Comparison of ENCODE assay signal across 2 cellular contexts in genomic region chr7:106110885-106111670, GRCh38.
TF ChIP-seq lines count a peak whose summit lies in the region.

No MANE protein-coding gene starts in this region.

TF ChIP-seq in K562, 482 proteins besides CTCF, POLR2A, EP300 and RAD21 (continues in another document):
- TF ChIP-seq MAFF (IDR thresholded peaks at IDR 0.05; ENCODE audit: low read length), result peak; percentile 61; the same call in 1 of the 2 replicates
- TF ChIP-seq PTBP1 (IDR thresholded peaks at IDR 0.05; ENCODE audit: low read depth, low read length), result no peak
- no peak for TF ChIP-seq ZBTB8A (IDR thresholded peaks at IDR 0.05; ENCODE audit: partially characterized antibody)
- TF ChIP-seq DLX4 (CRISPR knock-in tag; IDR thresholded peaks at IDR 0.05), result no peak
- no peak for TF ChIP-seq NFE2L1 (tag; IDR thresholded peaks at IDR 0.05; ENCODE audit: borderline replicate concordance, low read depth)
- TF ChIP-seq HMGN3 (IDR thresholded peaks at IDR 0.05; ENCODE audit: borderline replicate concordance, extremely low read depth, insufficient read length, low read depth, low read length), result no peak
- TF ChIP-seq NFRKB (IDR thresholded peaks at IDR 0.05; ENCODE audit: low read depth), result no peak
- TF ChIP-seq GTF2B (IDR thresholded peaks at IDR 0.05; ENCODE audit: extremely low read depth, insufficient read length), result no peak
- TF ChIP-seq SREBF2 (CRISPR knock-in tag; IDR thresholded peaks at IDR 0.05), result no peak
- TF ChIP-seq ZNF316 (IDR thresholded peaks at IDR 0.05), result peak; percentile 88
- TF ChIP-seq ZC3H8 (IDR thresholded peaks at IDR 0.05), result no peak
- no peak for TF ChIP-seq SMAD3 (CRISPR knock-in tag; conservative IDR thresholded peaks at IDR 0.05)
- TF ChIP-seq HIVEP1 (CRISPR knock-in tag; IDR thresholded peaks at IDR 0.05), result no peak
- no peak for TF ChIP-seq ERF (CRISPR knock-in tag; IDR thresholded peaks at IDR 0.05)
- TF ChIP-seq EWSR1 (IDR thresholded peaks at IDR 0.05; ENCODE audit: borderline replicate concordance, low read depth, partially characterized antibody), result no peak
- TF ChIP-seq ZNF76 (CRISPR knock-in tag; IDR thresholded peaks at IDR 0.05; ENCODE audit: borderline replicate concordance), result no peak
- TF ChIP-seq SNRNP70 (optimal IDR thresholded peaks at IDR 0.05; ENCODE audit: low read depth, low read length), result no peak
- no peak; the same call in 1 of the 2 replicates for TF ChIP-seq LEF1 (IDR thresholded peaks at IDR 0.05)
- no peak for TF ChIP-seq CLOCK (CRISPR knock-in tag; IDR thresholded peaks at IDR 0.05; ENCODE audit: borderline replicate concordance)
- TF ChIP-seq E2F8 (IDR thresholded peaks at IDR 0.05; ENCODE audit: low read depth, partially characterized antibody), result no peak
- TF ChIP-seq LCOR (CRISPR knock-in tag; IDR thresholded peaks at IDR 0.05), result no peak
- TF ChIP-seq RAD51 (IDR thresholded peaks at IDR 0.05; ENCODE audit: borderline replicate concordance, low read depth), result no peak
- peak; percentile 5; the same call in 1 of the 2 replicates for TF ChIP-seq SMARCA4 (IDR thresholded peaks at IDR 0.05)
- TF ChIP-seq HOMEZ (CRISPR knock-in tag; IDR thresholded peaks at IDR 0.05), result no peak
- no peak for TF ChIP-seq ZNF583 (CRISPR knock-in tag; IDR thresholded peaks at IDR 0.05)
- TF ChIP-seq TEAD1 (CRISPR knock-in tag; IDR thresholded peaks at IDR 0.05), result no peak
- TF ChIP-seq C11orf30 (IDR thresholded peaks at IDR 0.05; ENCODE audit: low read depth), result peak; percentile 71
- TF ChIP-seq ZEB2 (IDR thresholded peaks at IDR 0.05), result no peak
- TF ChIP-seq POLR2B (IDR thresholded peaks at IDR 0.05; ENCODE audit: low read depth, partially characterized antibody), result no peak
- TF ChIP-seq PHF21A (IDR thresholded peaks at IDR 0.05; ENCODE audit: borderline replicate concordance, low read depth), result no peak

TF ChIP-seq in HepG2, 621 proteins besides CTCF, POLR2A, EP300 and RAD21 (continued from another document):
- TF ChIP-seq CBX1 (IDR thresholded peaks at IDR 0.05; ENCODE audit: low read depth) (no peak), HNF1A (IDR thresholded peaks at IDR 0.05; ENCODE audit: low read depth) (no peak), HNF1A (CRISPR knock-in tag; IDR thresholded peaks at IDR 0.05; ENCODE audit: borderline replicate concordance) (no peak), MEF2D (CRISPR knock-in tag; IDR thresholded peaks at IDR 0.05) (no peak), TGIF2 (CRISPR knock-in tag; IDR thresholded peaks at IDR 0.05) (0 out of 2 replicates have a peak, but pooled peaks have one; percentile 23), RFXANK (CRISPR knock-in tag; IDR thresholded peaks at IDR 0.05) (0 out of 2 replicates have a peak, but pooled peaks have one; percentile 26), ZNF326 (CRISPR knock-in tag; IDR thresholded peaks at IDR 0.05; ENCODE audit: borderline replicate concordance) (no peak), MAFK (conservative IDR thresholded peaks at IDR 0.05 in 1 of 2, IDR thresholded peaks at IDR 0.05 in 1 of 2; ENCODE audit: low read length in 2 of 2) (peak; percentile 48 to 52), ATAD3A (CRISPR knock-in tag; IDR thresholded peaks at IDR 0.05) (no peak), ARHGAP35 (CRISPR knock-in tag; IDR thresholded peaks at IDR 0.05; ENCODE audit: borderline replicate concordance) (no peak), IRF9 (CRISPR knock-in tag; IDR thresholded peaks at IDR 0.05; ENCODE audit: borderline replicate concordance) (no peak), SALL2 (CRISPR knock-in tag; IDR thresholded peaks at IDR 0.05) (no peak), KDM2A (CRISPR knock-in tag; IDR thresholded peaks at IDR 0.05; ENCODE audit: borderline replicate concordance, low read depth) (no peak), CEBPG (CRISPR knock-in tag; IDR thresholded peaks at IDR 0.05) (0 out of 2 replicates have a peak, but pooled peaks have one; percentile 16), ZMYM3 (CRISPR knock-in tag; IDR thresholded peaks at IDR 0.05) (no peak), MYNN (CRISPR knock-in tag; IDR thresholded peaks at IDR 0.05; ENCODE audit: low read depth) (no peak), CREBL2 (CRISPR knock-in tag; IDR thresholded peaks at IDR 0.05; ENCODE audit: borderline replicate concordance) (no peak), SMAD1 (CRISPR knock-in tag; IDR thresholded peaks at IDR 0.05; ENCODE audit: borderline replicate concordance, low read depth) (no peak), ZNF563 (CRISPR knock-in tag; IDR thresholded peaks at IDR 0.05) (no peak), CHD4 (IDR thresholded peaks at IDR 0.05; ENCODE audit: borderline replicate concordance, low read length) (no peak), ZNF747 (CRISPR knock-in tag; IDR thresholded peaks at IDR 0.05; ENCODE audit: borderline replicate concordance) (no peak), TARDBP (CRISPR knock-in tag; IDR thresholded peaks at IDR 0.05) (no peak)
